21 cellular contexts compared by ENCODE assay signal in genomic region chr17:6021011-6021400, GRCh38. TPM values are rescaled to one million over a fixed set of nuclear protein-coding genes. Genes with fewer than 3 reads are reported as not detected.
"Had no signal": no experiment of that assay in that cellular context is flagged by ENCODE, and none has a peak within 500 bp of the region (broad histone marks: within the 10 kb centered on the region; RNA-seq: fewer than 3 reads in every experiment).

No MANE protein-coding gene starts in this region.

- H3K27me3 ChIP-seq: neutrophil, sigmoid colon, thyroid gland, upper lobe of left lung, uterus had no signal

- H3K9me3 Mint-ChIP-seq: naive thymus-derived CD8-positive, alpha-beta T cell had no signal

- H3K4me1 ChIP-seq: colonic mucosa, gastroesophageal sphincter, left ventricle myocardium inferior, sigmoid colon, suprapubic skin, thyroid gland, upper lobe of left lung, uterus had no signal

- H3K4me1 Mint-ChIP-seq: naive thymus-derived CD8-positive, alpha-beta T cell had no signal

- H3K4me2 ChIP-seq: smooth muscle cell had no signal

- DNase-seq: colonic mucosa; effector CD4-positive, alpha-beta T cell; endodermal cell; glutamatergic neuron; left cardiac atrium; left ventricle myocardium inferior; mesendoderm; naive thymus-derived CD8-positive, alpha-beta T cell; sigmoid colon; stimulated activated CD4-positive, alpha-beta T cell treated with anti-CD3 and anti-CD28 coated beads, Interleukin-2, amount 100 ng/mL, for 48 hours; stimulated activated naive CD4-positive, alpha-beta T cell treated with Interleukin-2 at 50 U/mL for 16 hours; thyroid gland; upper lobe of left lung; uterus had no signal

- H3K36me3 ChIP-seq: colonic mucosa, gastroesophageal sphincter, left ventricle myocardium inferior, neutrophil, sigmoid colon, suprapubic skin, thyroid gland, upper lobe of left lung, uterus had no signal

- H3K27ac Mint-ChIP-seq: endodermal cell; naive thymus-derived CD8-positive, alpha-beta T cell had no signal

- H3K4me3 Mint-ChIP-seq: endodermal cell; naive thymus-derived CD8-positive, alpha-beta T cell had no signal

- ATAC-seq: gastroesophageal sphincter; left cardiac atrium; naive thymus-derived CD8-positive, alpha-beta T cell had no signal

- H3K4me3 ChIP-seq: colonic mucosa, gastroesophageal sphincter, left ventricle myocardium inferior, lung, sigmoid colon, smooth muscle cell, suprapubic skin, thyroid gland, upper lobe of left lung, uterus had no signal

- H3K27ac ChIP-seq: colonic mucosa, gastroesophageal sphincter, left ventricle myocardium inferior, neutrophil, sigmoid colon, suprapubic skin, thyroid gland, upper lobe of left lung, uterus had no signal

- H3K9me3 ChIP-seq: colonic mucosa, gastroesophageal sphincter, left ventricle myocardium inferior, neutrophil, sigmoid colon, suprapubic skin, thyroid gland, upper lobe of left lung, uterus had no signal

- H3K36me3 Mint-ChIP-seq: naive thymus-derived CD8-positive, alpha-beta T cell had no signal

RNA-seq across cellular contexts. Expression of gene WSCD1, which starts 49.2 kb away (rescaled TPM):
- total RNA-seq: naive thymus-derived CD8-positive, alpha-beta T cell; osteoblast had no signal
- polyA plus RNA-seq: keratinocyte; naive thymus-derived CD8-positive, alpha-beta T cell had no signal
